ENCODE assay signal across 2 cellular contexts in the genomic region with DNA sequence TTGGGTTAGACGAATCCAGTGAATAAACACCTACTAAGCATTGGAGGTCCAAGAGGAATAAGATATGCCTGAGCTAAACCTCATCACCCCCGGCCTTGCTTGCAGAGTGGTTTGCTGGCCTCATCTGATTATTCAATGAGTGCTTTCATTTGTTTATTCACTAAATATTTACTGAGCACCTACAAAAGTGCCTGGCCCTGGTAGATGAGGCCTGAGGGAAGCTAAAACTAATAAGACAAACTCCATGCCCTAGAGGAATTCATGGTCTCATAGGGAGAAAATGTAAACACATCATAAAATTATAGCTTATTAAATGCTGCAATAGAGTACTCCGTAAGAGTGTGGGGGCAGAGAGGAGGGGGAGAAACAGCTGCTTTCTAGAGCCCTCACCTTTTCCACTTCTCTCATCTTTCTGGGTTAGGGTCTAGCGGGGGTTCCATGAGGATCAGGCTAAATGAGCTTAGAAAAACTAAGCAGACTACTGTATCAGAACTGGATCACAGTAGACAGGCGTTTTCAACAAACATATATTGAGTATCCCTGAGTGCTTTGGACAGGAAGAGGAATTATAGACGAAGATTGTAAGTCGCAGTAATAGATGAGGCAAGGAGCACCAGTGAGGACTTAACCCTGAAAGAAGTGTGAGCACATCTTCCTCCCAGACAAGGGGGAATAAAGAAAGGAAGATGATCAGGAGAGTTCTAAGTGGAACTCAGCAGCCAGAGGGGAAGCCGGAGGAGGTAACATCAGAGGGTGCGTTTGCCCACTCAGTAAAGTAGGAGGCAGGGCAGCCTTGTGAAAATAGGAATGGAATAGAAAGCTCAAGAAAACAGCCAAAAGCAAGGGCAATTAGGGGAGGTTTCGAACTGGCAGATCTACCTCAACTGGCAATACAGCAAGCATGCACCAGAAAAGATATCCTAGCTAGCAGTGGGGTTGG.
A peak's percentile ranks its signal among the peaks of the same experiment; 100 is the strongest.
TF ChIP-seq lines count a peak whose summit lies in the region.

No MANE protein-coding gene starts in this region.

TF ChIP-seq in HEK293, 187 proteins besides CTCF, POLR2A, EP300 and RAD21:
- TF ChIP-seq EGR2 (tag by site-specific recombination; IDR thresholded peaks at IDR 0.05; ENCODE audit: low read depth) (peak; percentile 49; the same call in 1 of the 2 replicates), ZNF664 (tag by site-specific recombination; IDR thresholded peaks at IDR 0.05) (peak; percentile 75), GFI1B (tag by site-specific recombination; IDR thresholded peaks at IDR 0.05) (no peak), GLIS1 (tag by site-specific recombination; IDR thresholded peaks at IDR 0.05) (0 out of 2 replicates have a peak, but pooled peaks have one; percentile 18), ZFHX2 (tag by site-specific recombination; conservative IDR thresholded peaks at IDR 0.05) (peak; percentile 79)
- TF ChIP-seq, protein P1, sequence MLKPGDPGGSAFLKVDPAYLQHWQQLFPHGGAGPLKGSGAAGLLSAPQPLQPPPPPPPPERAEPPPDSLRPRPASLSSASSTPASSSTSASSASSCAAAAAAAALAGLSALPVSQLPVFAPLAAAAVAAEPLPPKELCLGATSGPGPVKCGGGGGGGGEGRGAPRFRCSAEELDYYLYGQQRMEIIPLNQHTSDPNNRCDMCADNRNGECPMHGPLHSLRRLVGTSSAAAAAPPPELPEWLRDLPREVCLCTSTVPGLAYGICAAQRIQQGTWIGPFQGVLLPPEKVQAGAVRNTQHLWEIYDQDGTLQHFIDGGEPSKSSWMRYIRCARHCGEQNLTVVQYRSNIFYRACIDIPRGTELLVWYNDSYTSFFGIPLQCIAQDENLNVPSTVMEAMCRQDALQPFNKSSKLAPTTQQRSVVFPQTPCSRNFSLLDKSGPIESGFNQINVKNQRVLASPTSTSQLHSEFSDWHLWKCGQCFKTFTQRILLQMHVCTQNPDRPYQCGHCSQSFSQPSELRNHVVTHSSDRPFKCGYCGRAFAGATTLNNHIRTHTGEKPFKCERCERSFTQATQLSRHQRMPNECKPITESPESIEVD (tag by site-specific recombination; IDR thresholded peaks at IDR 0.05), result peak; percentile 67
- TF ChIP-seq, protein P2, sequence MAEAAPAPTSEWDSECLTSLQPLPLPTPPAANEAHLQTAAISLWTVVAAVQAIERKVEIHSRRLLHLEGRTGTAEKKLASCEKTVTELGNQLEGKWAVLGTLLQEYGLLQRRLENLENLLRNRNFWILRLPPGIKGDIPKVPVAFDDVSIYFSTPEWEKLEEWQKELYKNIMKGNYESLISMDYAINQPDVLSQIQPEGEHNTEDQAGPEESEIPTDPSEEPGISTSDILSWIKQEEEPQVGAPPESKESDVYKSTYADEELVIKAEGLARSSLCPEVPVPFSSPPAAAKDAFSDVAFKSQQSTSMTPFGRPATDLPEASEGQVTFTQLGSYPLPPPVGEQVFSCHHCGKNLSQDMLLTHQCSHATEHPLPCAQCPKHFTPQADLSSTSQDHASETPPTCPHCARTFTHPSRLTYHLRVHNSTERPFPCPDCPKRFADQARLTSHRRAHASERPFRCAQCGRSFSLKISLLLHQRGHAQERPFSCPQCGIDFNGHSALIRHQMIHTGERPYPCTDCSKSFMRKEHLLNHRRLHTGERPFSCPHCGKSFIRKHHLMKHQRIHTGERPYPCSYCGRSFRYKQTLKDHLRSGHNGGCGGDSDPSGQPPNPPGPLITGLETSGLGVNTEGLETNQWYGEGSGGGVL (tag by site-specific recombination; IDR thresholded peaks at IDR 0.05), result peak; percentile 80
- TF ChIP-seq, protein P3, sequence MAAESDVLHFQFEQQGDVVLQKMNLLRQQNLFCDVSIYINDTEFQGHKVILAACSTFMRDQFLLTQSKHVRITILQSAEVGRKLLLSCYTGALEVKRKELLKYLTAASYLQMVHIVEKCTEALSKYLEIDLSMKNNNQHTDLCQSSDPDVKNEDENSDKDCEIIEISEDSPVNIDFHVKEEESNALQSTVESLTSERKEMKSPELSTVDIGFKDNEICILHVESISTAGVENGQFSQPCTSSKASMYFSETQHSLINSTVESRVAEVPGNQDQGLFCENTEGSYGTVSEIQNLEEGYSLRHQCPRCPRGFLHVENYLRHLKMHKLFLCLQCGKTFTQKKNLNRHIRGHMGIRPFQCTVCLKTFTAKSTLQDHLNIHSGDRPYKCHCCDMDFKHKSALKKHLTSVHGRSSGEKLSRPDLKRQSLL (tag by site-specific recombination; IDR thresholded peaks at IDR 0.05), result no peak

TF ChIP-seq in K562, 482 proteins besides CTCF, POLR2A, EP300 and RAD21:
- TF ChIP-seq HDAC1 (IDR thresholded peaks at IDR 0.05), result no peak
- TF ChIP-seq NFE2L1 (tag; IDR thresholded peaks at IDR 0.05; ENCODE audit: borderline replicate concordance, low read depth), result no peak
- TF ChIP-seq WHSC1 (IDR thresholded peaks at IDR 0.05; ENCODE audit: low read length), result no peak
- no peak for TF ChIP-seq HDAC3 (IDR thresholded peaks at IDR 0.05; ENCODE audit: borderline replicate concordance, partially characterized antibody)
- TF ChIP-seq MCM2 (IDR thresholded peaks at IDR 0.05; ENCODE audit: low read depth), result no peak
- TF ChIP-seq HNRNPH1 (optimal IDR thresholded peaks at IDR 0.05; ENCODE audit: low read depth, low read length), result no peak
- TF ChIP-seq, protein P4, sequence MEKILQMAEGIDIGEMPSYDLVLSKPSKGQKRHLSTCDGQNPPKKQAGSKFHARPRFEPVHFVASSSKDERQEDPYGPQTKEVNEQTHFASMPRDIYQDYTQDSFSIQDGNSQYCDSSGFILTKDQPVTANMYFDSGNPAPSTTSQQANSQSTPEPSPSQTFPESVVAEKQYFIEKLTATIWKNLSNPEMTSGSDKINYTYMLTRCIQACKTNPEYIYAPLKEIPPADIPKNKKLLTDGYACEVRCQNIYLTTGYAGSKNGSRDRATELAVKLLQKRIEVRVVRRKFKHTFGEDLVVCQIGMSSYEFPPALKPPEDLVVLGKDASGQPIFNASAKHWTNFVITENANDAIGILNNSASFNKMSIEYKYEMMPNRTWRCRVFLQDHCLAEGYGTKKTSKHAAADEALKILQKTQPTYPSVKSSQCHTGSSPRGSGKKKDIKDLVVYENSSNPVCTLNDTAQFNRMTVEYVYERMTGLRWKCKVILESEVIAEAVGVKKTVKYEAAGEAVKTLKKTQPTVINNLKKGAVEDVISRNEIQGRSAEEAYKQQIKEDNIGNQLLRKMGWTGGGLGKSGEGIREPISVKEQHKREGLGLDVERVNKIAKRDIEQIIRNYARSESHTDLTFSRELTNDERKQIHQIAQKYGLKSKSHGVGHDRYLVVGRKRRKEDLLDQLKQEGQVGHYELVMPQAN (IDR thresholded peaks at IDR 0.05; ENCODE audit: borderline replicate concordance), result no peak
- TF ChIP-seq, protein P5, sequence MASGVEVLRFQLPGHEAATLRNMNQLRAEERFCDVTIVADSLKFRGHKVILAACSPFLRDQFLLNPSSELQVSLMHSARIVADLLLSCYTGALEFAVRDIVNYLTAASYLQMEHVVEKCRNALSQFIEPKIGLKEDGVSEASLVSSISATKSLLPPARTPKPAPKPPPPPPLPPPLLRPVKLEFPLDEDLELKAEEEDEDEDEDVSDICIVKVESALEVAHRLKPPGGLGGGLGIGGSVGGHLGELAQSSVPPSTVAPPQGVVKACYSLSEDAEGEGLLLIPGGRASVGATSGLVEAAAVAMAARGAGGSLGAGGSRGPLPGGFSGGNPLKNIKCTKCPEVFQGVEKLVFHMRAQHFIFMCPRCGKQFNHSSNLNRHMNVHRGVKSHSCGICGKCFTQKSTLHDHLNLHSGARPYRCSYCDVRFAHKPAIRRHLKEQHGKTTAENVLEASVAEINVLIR (CRISPR knock-in tag; IDR thresholded peaks at IDR 0.05), result no peak
- TF ChIP-seq OTX1 (CRISPR knock-in tag; IDR thresholded peaks at IDR 0.05), result no peak
- TF ChIP-seq, protein P6, sequence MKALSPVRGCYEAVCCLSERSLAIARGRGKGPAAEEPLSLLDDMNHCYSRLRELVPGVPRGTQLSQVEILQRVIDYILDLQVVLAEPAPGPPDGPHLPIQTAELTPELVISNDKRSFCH (CRISPR knock-in tag; IDR thresholded peaks at IDR 0.05), result no peak
- TF ChIP-seq, protein P6 (tag; IDR thresholded peaks at IDR 0.05), result no peak
- TF ChIP-seq CHD1 (IDR thresholded peaks at IDR 0.05; ENCODE audit: low read length), result no peak
- TF ChIP-seq NFYB (IDR thresholded peaks at IDR 0.05; ENCODE audit: extremely low read depth, insufficient read length), result no peak
- TF ChIP-seq, protein P7, sequence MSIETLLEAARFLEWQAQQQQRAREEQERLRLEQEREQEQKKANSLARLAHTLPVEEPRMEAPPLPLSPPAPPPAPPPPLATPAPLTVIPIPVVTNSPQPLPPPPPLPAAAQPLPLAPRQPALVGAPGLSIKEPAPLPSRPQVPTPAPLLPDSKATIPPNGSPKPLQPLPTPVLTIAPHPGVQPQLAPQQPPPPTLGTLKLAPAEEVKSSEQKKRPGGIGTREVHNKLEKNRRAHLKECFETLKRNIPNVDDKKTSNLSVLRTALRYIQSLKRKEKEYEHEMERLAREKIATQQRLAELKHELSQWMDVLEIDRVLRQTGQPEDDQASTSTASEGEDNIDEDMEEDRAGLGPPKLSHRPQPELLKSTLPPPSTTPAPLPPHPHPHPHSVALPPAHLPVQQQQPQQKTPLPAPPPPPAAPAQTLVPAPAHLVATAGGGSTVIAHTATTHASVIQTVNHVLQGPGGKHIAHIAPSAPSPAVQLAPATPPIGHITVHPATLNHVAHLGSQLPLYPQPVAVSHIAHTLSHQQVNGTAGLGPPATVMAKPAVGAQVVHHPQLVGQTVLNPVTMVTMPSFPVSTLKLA (conservative IDR thresholded peaks at IDR 0.05), result no peak
- TF ChIP-seq SIRT6 (IDR thresholded peaks at IDR 0.05; ENCODE audit: low read depth, low read length), result no peak
- no peak for TF ChIP-seq MECOM (CRISPR knock-in tag; IDR thresholded peaks at IDR 0.05)
- no peak for TF ChIP-seq XRCC3 (IDR thresholded peaks at IDR 0.05)
- TF ChIP-seq, protein P8, sequence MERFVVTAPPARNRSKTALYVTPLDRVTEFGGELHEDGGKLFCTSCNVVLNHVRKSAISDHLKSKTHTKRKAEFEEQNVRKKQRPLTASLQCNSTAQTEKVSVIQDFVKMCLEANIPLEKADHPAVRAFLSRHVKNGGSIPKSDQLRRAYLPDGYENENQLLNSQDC (CRISPR knock-in tag; IDR thresholded peaks at IDR 0.05), result no peak
- TF ChIP-seq, protein P9, sequence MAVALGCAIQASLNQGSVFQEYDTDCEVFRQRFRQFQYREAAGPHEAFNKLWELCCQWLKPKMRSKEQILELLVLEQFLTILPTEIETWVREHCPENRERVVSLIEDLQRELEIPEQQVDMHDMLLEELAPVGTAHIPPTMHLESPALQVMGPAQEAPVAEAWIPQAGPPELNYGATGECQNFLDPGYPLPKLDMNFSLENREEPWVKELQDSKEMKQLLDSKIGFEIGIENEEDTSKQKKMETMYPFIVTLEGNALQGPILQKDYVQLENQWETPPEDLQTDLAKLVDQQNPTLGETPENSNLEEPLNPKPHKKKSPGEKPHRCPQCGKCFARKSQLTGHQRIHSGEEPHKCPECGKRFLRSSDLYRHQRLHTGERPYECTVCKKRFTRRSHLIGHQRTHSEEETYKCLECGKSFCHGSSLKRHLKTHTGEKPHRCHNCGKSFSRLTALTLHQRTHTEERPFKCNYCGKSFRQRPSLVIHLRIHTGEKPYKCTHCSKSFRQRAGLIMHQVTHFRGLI (CRISPR knock-in tag; IDR thresholded peaks at IDR 0.05), result no peak
